ENCODE assay signal across 25 cellular contexts in the genomic region with DNA sequence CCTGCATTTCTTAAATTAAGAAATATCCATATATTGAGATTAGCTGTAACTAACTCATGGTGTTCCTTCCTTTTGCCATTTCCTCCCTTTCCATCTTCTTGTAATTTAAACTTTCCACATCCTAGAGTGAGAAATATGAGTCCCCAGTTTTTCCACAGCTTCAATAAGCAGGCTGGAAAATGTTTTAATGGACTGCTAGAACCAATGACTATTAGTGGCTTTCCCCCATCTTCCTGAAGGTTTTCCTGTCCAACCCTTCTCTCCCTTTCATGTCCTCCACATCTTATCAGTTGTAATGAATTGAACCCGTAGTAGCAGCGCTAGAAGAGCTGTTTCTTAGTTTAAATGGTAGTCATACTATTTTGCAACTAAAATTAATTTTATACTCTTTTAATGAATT.
"Had no signal": no experiment of that assay in that cellular context is flagged by ENCODE, and none has a peak within 500 bp of the region (broad histone marks: within the 10 kb centered on the region; RNA-seq: fewer than 3 reads in every experiment).

No MANE protein-coding gene starts in this region.

- DNase-seq: activated CD4-positive, alpha-beta memory T cell treated with anti-CD3 and anti-CD28 coated beads, Interleukin-2, amount 10 ng/mL, durations not matched to agents 7 days and 5 days; activated CD4-positive, alpha-beta T cell treated with anti-CD3 and anti-CD28 coated beads, Interleukin-2, amount 10 ng/mL, durations not matched to agents 24 days and 14 days; activated CD8-positive, alpha-beta memory T cell treated with anti-CD3 and anti-CD28 coated beads, Interleukin-2, amount 50 U/mL, for 48 hours; activated gamma-delta T cell; activated naive CD4-positive, alpha-beta T cell treated with anti-CD3 and anti-CD28 coated beads, Interleukin-2, amount 10 ng/mL, durations not matched to agents 7 days and 5 days; activated naive CD8-positive, alpha-beta T cell treated with anti-CD3 and anti-CD28 coated beads, Interleukin-2, amount 10 ng/mL, durations not matched to agents 7 days and 5 days; activated T-cell treated with anti-CD3 and anti-CD28 coated beads, Interleukin-2, amount 50 U/mL, for 24 hours; amniotic stem cell; effector memory CD8-positive, alpha-beta T cell; head of caudate nucleus; hypothalamus; immature natural killer cell; naive thymus-derived CD8-positive, alpha-beta T cell; nucleus accumbens; psoas muscle; stimulated activated naive CD4-positive, alpha-beta T cell; T-helper 9 cell had no signal

- ATAC-seq: effector memory CD8-positive, alpha-beta T cell; gastroesophageal sphincter; naive thymus-derived CD8-positive, alpha-beta T cell; psoas muscle had no signal

- H2AFZ ChIP-seq: parathyroid adenoma had no signal

- H3K79me2 ChIP-seq: parathyroid adenoma had no signal

- H3K27me3 ChIP-seq: gastroesophageal sphincter, right atrium auricular region, suprapubic skin, tibial nerve had no signal

- H3K27ac ChIP-seq: gastroesophageal sphincter, parathyroid adenoma, psoas muscle, right atrium auricular region, suprapubic skin, VCaP had no signal

- H3K9me3 ChIP-seq: psoas muscle, suprapubic skin had no signal

- H3K36me3 ChIP-seq: gastroesophageal sphincter, right atrium auricular region, suprapubic skin, tibial nerve had no signal

- H3K4me3 ChIP-seq: gastroesophageal sphincter, psoas muscle, right atrium auricular region, suprapubic skin, tibial nerve had no signal

- H3K4me1 ChIP-seq: gastroesophageal sphincter, parathyroid adenoma, psoas muscle, right atrium auricular region, suprapubic skin had no signal

- FAIRE-seq: colon, TTC549 had no signal
